ENCODE assay signal across 14 cellular contexts in the genomic region with DNA sequence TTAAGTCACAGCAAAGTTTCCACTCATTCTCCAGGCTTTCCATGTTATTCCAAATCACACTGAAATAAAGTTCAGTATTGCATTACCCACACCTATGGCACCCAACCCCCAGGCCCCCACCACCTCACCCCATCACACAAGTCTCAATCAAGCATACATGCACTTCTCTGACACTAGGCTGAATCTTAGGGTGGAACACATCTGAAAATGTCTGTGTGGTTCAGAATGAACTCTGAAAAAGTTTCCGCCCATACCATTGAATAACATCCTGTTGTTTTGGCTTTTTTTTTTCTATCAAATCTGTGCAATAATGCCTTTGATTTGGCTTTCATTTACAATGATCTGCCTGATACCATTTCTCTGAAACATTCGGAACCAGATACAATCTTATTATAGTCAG. TPM values are rescaled to one million over a fixed set of nuclear protein-coding genes. Genes with fewer than 3 reads are reported as not detected.
DNase-seq lines count a peak whose midpoint lies in the region; ATAC-seq and TF ChIP-seq lines count a peak whose summit lies in the region.
"Had no signal": no experiment of that assay in that cellular context is flagged by ENCODE, and none has a peak within 500 bp of the region (broad histone marks: within the 10 kb centered on the region; RNA-seq: fewer than 3 reads in every experiment).

No MANE protein-coding gene starts in this region.

- H3K4me1 ChIP-seq in right atrium auricular region (peaks cover 0 to 70% of the 10 kb centered on the region in 2 donors), thymus (ENCODE audit: control insufficient read depth, insufficient read depth, low read length) (peaks cover 6% of the 10 kb centered on the region)
- H3K4me1 ChIP-seq: pancreas had no signal

- peaks cover 84% of the 10 kb centered on the region for H3K4me1 Mint-ChIP-seq in central memory CD8-positive, alpha-beta T cell
- H3K4me1 Mint-ChIP-seq in CD14-positive monocyte: peaks cover 4% of the 10 kb centered on the region
- peaks cover 7% of the 10 kb centered on the region for H3K4me1 Mint-ChIP-seq in type B pancreatic cell (ENCODE audit: unreplicated experiment)

- peak overlapping the region; percentile 70 to 73 for H3K27ac ChIP-seq in right atrium auricular region
- peak overlapping the region; percentile 82 for H3K27ac ChIP-seq in thymus (ENCODE audit: low read depth)
- H3K27ac ChIP-seq: pancreas, SK-N-MC had no signal

- H3K4me3 Mint-ChIP-seq in central memory CD8-positive, alpha-beta T cell: peak overlapping the region; percentile 46
- H3K4me3 Mint-ChIP-seq in CD14-positive monocyte (no peak overlapping the region), type B pancreatic cell (no peak overlapping the region)

- ATAC-seq in Right ventricle myocardium superior (ENCODE audit: poor library complexity): no peak
- peak; percentile 38 for ATAC-seq in central memory CD8-positive, alpha-beta T cell (replicated peaks; ENCODE audit: extremely low read depth, poor library complexity, severe bottlenecking)
- ATAC-seq: pancreas had no signal

- TF ChIP-seq CTCF in right atrium auricular region (IDR thresholded peaks at IDR 0.05): no peak
- TF ChIP-seq CTCF in CD14-positive monocyte (IDR thresholded peaks at IDR 0.05): no peak
- no peak for TF ChIP-seq CTCF in type B pancreatic cell (conservative IDR thresholded peaks at IDR 0.05)

- H3K36me3 ChIP-seq in right atrium auricular region (no peaks in the 10 kb centered on the region), thymus (ENCODE audit: control insufficient read depth, insufficient read depth) (no peaks in the 10 kb centered on the region)
- H3K36me3 ChIP-seq: pancreas had no signal

- peak overlapping the region; percentile 98 for H3K27ac Mint-ChIP-seq in central memory CD8-positive, alpha-beta T cell (ENCODE audit: low read depth)
- no peak overlapping the region for H3K27ac Mint-ChIP-seq in CD14-positive monocyte
- H3K27ac Mint-ChIP-seq in type B pancreatic cell: no peak overlapping the region

- intact Hi-C loops in Right ventricle myocardium superior (cut with DNase I): no loop called here
- intact Hi-C loops in CD14-positive monocyte (cut with micrococcal nuclease): no loop called here

- H3K9me3 Mint-ChIP-seq in central memory CD8-positive, alpha-beta T cell: no peaks in the 10 kb centered on the region
- no peaks in the 10 kb centered on the region for H3K9me3 Mint-ChIP-seq in CD14-positive monocyte
- H3K9me3 Mint-ChIP-seq in type B pancreatic cell: no peaks in the 10 kb centered on the region

- H3K9me3 ChIP-seq in right atrium auricular region (no peaks in the 10 kb centered on the region), thymus (ENCODE audit: control insufficient read depth) (no peaks in the 10 kb centered on the region)
- H3K9me3 ChIP-seq: pancreas had no signal

- 71% methylated on average over 2 of the region's 2 CpGs for WGBS in thymus

- H3K27me3 ChIP-seq in right atrium auricular region (no peaks in the 10 kb centered on the region), thymus (ENCODE audit: control insufficient read depth, insufficient read depth) (no peaks in the 10 kb centered on the region)
- H3K27me3 ChIP-seq: pancreas had no signal

- H3K27me3 Mint-ChIP-seq in central memory CD8-positive, alpha-beta T cell: no peaks in the 10 kb centered on the region
- H3K27me3 Mint-ChIP-seq in CD14-positive monocyte (ENCODE audit: low read depth in 3 of 3) (peaks cover 0 to 2% (median 0%) of the 10 kb centered on the region in 3 donors), type B pancreatic cell (no peaks in the 10 kb centered on the region)

- H3K4me3 ChIP-seq in right atrium auricular region (no peak overlapping the region), thymus (ENCODE audit: low read length) (no peak overlapping the region)
- H3K4me3 ChIP-seq: pancreas, SK-N-MC had no signal

- peaks cover 21% of the 10 kb centered on the region for H3K36me3 Mint-ChIP-seq in central memory CD8-positive, alpha-beta T cell (ENCODE audit: insufficient read depth)
- H3K36me3 Mint-ChIP-seq in CD14-positive monocyte: peaks cover 12 to 18% of the 10 kb centered on the region in 2 donors
- no peaks in the 10 kb centered on the region for H3K36me3 Mint-ChIP-seq in type B pancreatic cell

- no peak for DNase-seq in right atrium auricular region (ENCODE audit: low spot score)
- no peak for DNase-seq in Right ventricle myocardium superior
- DNase-seq in activated T-cell treated with anti-CD3 and anti-CD28 coated beads for 1 hour (ENCODE audit: low read depth): peak; percentile 22
- no peak for DNase-seq in central memory CD8-positive, alpha-beta T cell (ENCODE audit: low spot score in 2 of 2)
- DNase-seq in AG08395 (ENCODE audit: low spot score): no peak
- DNase-seq in CD14-positive monocyte (ENCODE audit: low spot score): no peak
- DNase-seq in type B pancreatic cell (ENCODE audit: extremely low spot score, unreplicated experiment): no peak
- DNase-seq: DMS79 treated with DMSO at 0.1 percent for 48 hours, KBM-7, midbrain, NCI-H1105 treated with DMSO at 0.1 percent for 48 hours, pancreas had no signal

RNA-seq across cellular contexts. Expression of gene LRRC8C, which starts 25.8 kb away (rescaled TPM):
- total RNA-seq in right atrium auricular region (10 to 100 TPM in 1 of 2 donors, 1 to 10 TPM in 1; 9.0 to 11.5 TPM), Right ventricle myocardium superior (5.9 TPM), type B pancreatic cell (ENCODE audit: low replicate concordance) (1.00 and 5.2 TPM in 2 replicates)
- polyA plus RNA-seq in thymus (5.5 TPM), CD14-positive monocyte (10 to 100 TPM; 13.0 to 18.6 TPM)
